1 cellular context compared by ENCODE assay signal in genomic region chr5:137753227-137753985, GRCh38.
TF ChIP-seq lines count a peak whose summit lies in the region.

No MANE protein-coding gene starts in this region.

TF ChIP-seq in K562, 482 proteins besides CTCF, POLR2A, EP300 and RAD21 (continued from another document and continues in another):
- TF ChIP-seq, protein P1, sequence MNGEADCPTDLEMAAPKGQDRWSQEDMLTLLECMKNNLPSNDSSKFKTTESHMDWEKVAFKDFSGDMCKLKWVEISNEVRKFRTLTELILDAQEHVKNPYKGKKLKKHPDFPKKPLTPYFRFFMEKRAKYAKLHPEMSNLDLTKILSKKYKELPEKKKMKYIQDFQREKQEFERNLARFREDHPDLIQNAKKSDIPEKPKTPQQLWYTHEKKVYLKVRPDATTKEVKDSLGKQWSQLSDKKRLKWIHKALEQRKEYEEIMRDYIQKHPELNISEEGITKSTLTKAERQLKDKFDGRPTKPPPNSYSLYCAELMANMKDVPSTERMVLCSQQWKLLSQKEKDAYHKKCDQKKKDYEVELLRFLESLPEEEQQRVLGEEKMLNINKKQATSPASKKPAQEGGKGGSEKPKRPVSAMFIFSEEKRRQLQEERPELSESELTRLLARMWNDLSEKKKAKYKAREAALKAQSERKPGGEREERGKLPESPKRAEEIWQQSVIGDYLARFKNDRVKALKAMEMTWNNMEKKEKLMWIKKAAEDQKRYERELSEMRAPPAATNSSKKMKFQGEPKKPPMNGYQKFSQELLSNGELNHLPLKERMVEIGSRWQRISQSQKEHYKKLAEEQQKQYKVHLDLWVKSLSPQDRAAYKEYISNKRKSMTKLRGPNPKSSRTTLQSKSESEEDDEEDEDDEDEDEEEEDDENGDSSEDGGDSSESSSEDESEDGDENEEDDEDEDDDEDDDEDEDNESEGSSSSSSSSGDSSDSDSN (IDR thresholded peaks at IDR 0.05; ENCODE audit: borderline replicate concordance in 1 of 2, low read depth in 2 of 2, low read length in 2 of 2): no peak
- no peak for TF ChIP-seq ZEB2 (IDR thresholded peaks at IDR 0.05)
- TF ChIP-seq CXXC5 (CRISPR knock-in tag; IDR thresholded peaks at IDR 0.05): peak; percentile 9; the same call in 1 of the 2 replicates
- TF ChIP-seq SAFB (IDR thresholded peaks at IDR 0.05; ENCODE audit: borderline replicate concordance, low read depth, low read length): peak; percentile 56; the same call in 1 of the 2 replicates
- TF ChIP-seq GABPA (tag; conservative IDR thresholded peaks at IDR 0.05; ENCODE audit: low read depth): no peak
- TF ChIP-seq E2F1 (CRISPR knock-in tag; IDR thresholded peaks at IDR 0.05): peak; percentile 56; the same call in 1 of the 2 replicates
- TF ChIP-seq ZFP30 (CRISPR knock-in tag; IDR thresholded peaks at IDR 0.05; ENCODE audit: borderline replicate concordance): no peak
- peak; percentile 78 for TF ChIP-seq RBFOX2 (IDR thresholded peaks at IDR 0.05; ENCODE audit: low read depth, low read length)
- no peak for TF ChIP-seq BRCA1 (IDR thresholded peaks at IDR 0.05)
- TF ChIP-seq BRCA1 (CRISPR knock-in tag; IDR thresholded peaks at IDR 0.05): peak; percentile 58; the same call in 1 of the 2 replicates
- no peak for TF ChIP-seq DMBX1 (CRISPR knock-in tag; IDR thresholded peaks at IDR 0.05; ENCODE audit: borderline replicate concordance)
- peak; percentile 1; the same call in 1 of the 2 replicates for TF ChIP-seq PBX2 (CRISPR knock-in tag; IDR thresholded peaks at IDR 0.05; ENCODE audit: low read depth)
- TF ChIP-seq PBX2 (tag; conservative IDR thresholded peaks at IDR 0.05; ENCODE audit: low read depth): no peak
- TF ChIP-seq YY1 (IDR thresholded peaks at IDR 0.05; ENCODE audit: borderline replicate concordance in 1 of 3, control insufficient read depth in 1 of 3, extremely low read depth in 1 of 3, insufficient read depth in 3 of 3, insufficient read length in 1 of 3, insufficient replicate concordance in 2 of 3, low read depth in 1 of 3, low read length in 2 of 3): peak in 2 of 3 experiments; percentile 22 to 63
- TF ChIP-seq, protein P2, sequence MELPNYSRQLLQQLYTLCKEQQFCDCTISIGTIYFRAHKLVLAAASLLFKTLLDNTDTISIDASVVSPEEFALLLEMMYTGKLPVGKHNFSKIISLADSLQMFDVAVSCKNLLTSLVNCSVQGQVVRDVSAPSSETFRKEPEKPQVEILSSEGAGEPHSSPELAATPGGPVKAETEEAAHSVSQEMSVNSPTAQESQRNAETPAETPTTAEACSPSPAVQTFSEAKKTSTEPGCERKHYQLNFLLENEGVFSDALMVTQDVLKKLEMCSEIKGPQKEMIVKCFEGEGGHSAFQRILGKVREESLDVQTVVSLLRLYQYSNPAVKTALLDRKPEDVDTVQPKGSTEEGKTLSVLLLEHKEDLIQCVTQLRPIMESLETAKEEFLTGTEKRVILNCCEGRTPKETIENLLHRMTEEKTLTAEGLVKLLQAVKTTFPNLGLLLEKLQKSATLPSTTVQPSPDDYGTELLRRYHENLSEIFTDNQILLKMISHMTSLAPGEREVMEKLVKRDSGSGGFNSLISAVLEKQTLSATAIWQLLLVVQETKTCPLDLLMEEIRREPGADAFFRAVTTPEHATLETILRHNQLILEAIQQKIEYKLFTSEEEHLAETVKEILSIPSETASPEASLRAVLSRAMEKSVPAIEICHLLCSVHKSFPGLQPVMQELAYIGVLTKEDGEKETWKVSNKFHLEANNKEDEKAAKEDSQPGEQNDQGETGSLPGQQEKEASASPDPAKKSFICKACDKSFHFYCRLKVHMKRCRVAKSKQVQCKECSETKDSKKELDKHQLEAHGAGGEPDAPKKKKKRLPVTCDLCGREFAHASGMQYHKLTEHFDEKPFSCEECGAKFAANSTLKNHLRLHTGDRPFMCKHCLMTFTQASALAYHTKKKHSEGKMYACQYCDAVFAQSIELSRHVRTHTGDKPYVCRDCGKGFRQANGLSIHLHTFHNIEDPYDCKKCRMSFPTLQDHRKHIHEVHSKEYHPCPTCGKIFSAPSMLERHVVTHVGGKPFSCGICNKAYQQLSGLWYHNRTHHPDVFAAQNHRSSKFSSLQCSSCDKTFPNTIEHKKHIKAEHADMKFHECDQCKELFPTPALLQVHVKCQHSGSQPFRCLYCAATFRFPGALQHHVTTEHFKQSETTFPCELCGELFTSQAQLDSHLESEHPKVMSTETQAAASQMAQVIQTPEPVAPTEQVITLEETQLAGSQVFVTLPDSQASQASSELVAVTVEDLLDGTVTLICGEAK (IDR thresholded peaks at IDR 0.05): no peak
- TF ChIP-seq, protein P2 (CRISPR knock-in tag; IDR thresholded peaks at IDR 0.05): 0 out of 2 replicates have a peak, but pooled peaks have one; percentile 17
- 0 out of 4 replicates have a peak, but pooled peaks of 1 of the 2 experiments have one; percentile 54 for TF ChIP-seq NONO (IDR thresholded peaks at IDR 0.05; ENCODE audit: low read depth in 2 of 2, low read length in 1 of 2)
- TF ChIP-seq FIP1L1 (IDR thresholded peaks at IDR 0.05; ENCODE audit: low read depth, low read length, poor library complexity, severe bottlenecking): peak; percentile 51
- peak; percentile 2; the same call in 1 of the 2 replicates for TF ChIP-seq POLR2AphosphoS5 (IDR thresholded peaks at IDR 0.05; ENCODE audit: control insufficient read depth, insufficient read depth, low read depth, low read length)
- 0 out of 2 replicates have a peak, but pooled peaks have one; percentile 5 for TF ChIP-seq ZNF175 (CRISPR knock-in tag; IDR thresholded peaks at IDR 0.05; ENCODE audit: low read depth)
- TF ChIP-seq, protein P3, sequence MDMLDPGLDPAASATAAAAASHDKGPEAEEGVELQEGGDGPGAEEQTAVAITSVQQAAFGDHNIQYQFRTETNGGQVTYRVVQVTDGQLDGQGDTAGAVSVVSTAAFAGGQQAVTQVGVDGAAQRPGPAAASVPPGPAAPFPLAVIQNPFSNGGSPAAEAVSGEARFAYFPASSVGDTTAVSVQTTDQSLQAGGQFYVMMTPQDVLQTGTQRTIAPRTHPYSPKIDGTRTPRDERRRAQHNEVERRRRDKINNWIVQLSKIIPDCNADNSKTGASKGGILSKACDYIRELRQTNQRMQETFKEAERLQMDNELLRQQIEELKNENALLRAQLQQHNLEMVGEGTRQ (CRISPR knock-in tag; IDR thresholded peaks at IDR 0.05): peak; percentile 3; the same call in 1 of the 2 replicates
- TF ChIP-seq TGIF2 (CRISPR knock-in tag; IDR thresholded peaks at IDR 0.05): peak; percentile 51; the same call in 1 of the 2 replicates
- TF ChIP-seq SIN3A (IDR thresholded peaks at IDR 0.05; ENCODE audit: borderline replicate concordance in 2 of 2, control insufficient read depth in 1 of 2, low read depth in 2 of 2, low read length in 2 of 2): 0 out of 4 replicates have a peak, but pooled peaks of 1 of the 2 experiments have one; percentile 18
- no peak for TF ChIP-seq XRCC5 (IDR thresholded peaks at IDR 0.05; ENCODE audit: low read depth, low read length)
- TF ChIP-seq NR3C1 (CRISPR knock-in tag; IDR thresholded peaks at IDR 0.05): peak; percentile 24; the same call in 1 of the 2 replicates
- TF ChIP-seq ZZZ3 (IDR thresholded peaks at IDR 0.05): no peak
- no peak for TF ChIP-seq ZNF174 (CRISPR knock-in tag; IDR thresholded peaks at IDR 0.05)
- 0 out of 2 replicates have a peak, but pooled peaks have one; percentile 31 for TF ChIP-seq KAT7 (CRISPR knock-in tag; IDR thresholded peaks at IDR 0.05; ENCODE audit: borderline replicate concordance)
- no peak for TF ChIP-seq MAFF (IDR thresholded peaks at IDR 0.05; ENCODE audit: low read length)
- peak; percentile 10; the same call in 1 of the 2 replicates for TF ChIP-seq HDAC2 (IDR thresholded peaks at IDR 0.05)
- 0 out of 2 replicates have a peak, but pooled peaks have one; percentile 55 for TF ChIP-seq ARID4B (CRISPR knock-in tag; IDR thresholded peaks at IDR 0.05)
- TF ChIP-seq STAG1 (CRISPR knock-in tag; IDR thresholded peaks at IDR 0.05; ENCODE audit: borderline replicate concordance): no peak
- peak; percentile 9; the same call in 1 of the 2 replicates for TF ChIP-seq SMARCE1 (IDR thresholded peaks at IDR 0.05)
